In genomic region chr3:9715127-9715526, GRCh38 we compare ENCODE assay signal across 16 cellular contexts. TPM values are rescaled to one million over a fixed set of nuclear protein-coding genes. Genes with fewer than 3 reads are reported as not detected.
A peak's percentile ranks its signal among the peaks of the same experiment; 100 is the strongest.
DNase-seq lines count a peak whose midpoint lies in the region; ATAC-seq lines count a peak whose summit lies in the region.
"Had no signal": no experiment of that assay in that cellular context is flagged by ENCODE, and none has a peak within 500 bp of the region (broad histone marks: within the 10 kb centered on the region; RNA-seq: fewer than 3 reads in every experiment).

No MANE protein-coding gene starts in this region.

- H2AK5ac ChIP-seq in mesendoderm (ENCODE audit: low read length), result no peak overlapping the region

- H3K27ac ChIP-seq in angular gyrus (ENCODE audit: low read depth, low read length), result peak overlapping the region; percentile 18
- H3K27ac ChIP-seq in mesendoderm (ENCODE audit: low read depth, low read length), result no peak overlapping the region
- H3K27ac ChIP-seq: 22Rv1 had no signal

- ATAC-seq in GM21717 (IDR thresholded peaks at IDR 0.05; ENCODE audit: unreplicated experiment), result no peak

- no peak overlapping the region for H4K5ac ChIP-seq in mesendoderm (ENCODE audit: low read length)

- H4K8ac ChIP-seq in mesendoderm (ENCODE audit: low read depth, low read length), result no peak overlapping the region

- no peak overlapping the region for H3K4me2 ChIP-seq in mesendoderm (ENCODE audit: low read length)

- H3K79me2 ChIP-seq in mesendoderm (ENCODE audit: control insufficient read depth, insufficient read depth, low read length), result no peaks in the 10 kb centered on the region

- H3K56ac ChIP-seq in mesendoderm (ENCODE audit: low read length), result no peak overlapping the region

- no peak overlapping the region for H3K23ac ChIP-seq in mesendoderm (ENCODE audit: low read length)

- no peak overlapping the region for H2BK5ac ChIP-seq in mesendoderm (ENCODE audit: low read length)

- H3K27me3 ChIP-seq in mesendoderm (ENCODE audit: insufficient read depth, low read length, poor library complexity), result no peaks in the 10 kb centered on the region

- no peak overlapping the region for H3K4ac ChIP-seq in mesendoderm (ENCODE audit: low read depth, low read length)

- no peaks in the 10 kb centered on the region for H3K79me1 ChIP-seq in mesendoderm (ENCODE audit: low read length)

- H3K4me3 ChIP-seq in mesendoderm (ENCODE audit: low read length), result no peak overlapping the region
- H3K4me3 ChIP-seq: skin epidermis had no signal

- H3K4me1 ChIP-seq in mesendoderm (ENCODE audit: control insufficient read depth, low read depth, low read length), result no peaks in the 10 kb centered on the region

- H2BK15ac ChIP-seq in mesendoderm (replicated peaks; ENCODE audit: low read depth), result no peak overlapping the region

- DNase-seq in DMS 273 (lab: John Stamatoyannopoulos, UW; ENCODE audit: unreplicated experiment) (peak; percentile 36), DMS 273 treated with DMSO at 0.1 percent for 48 hours (lab: John Stamatoyannopoulos, UW) (no peak), HT-29 (ENCODE audit: low spot score) (peak; percentile 20), mesendoderm (peak; percentile 44), glomerular visceral epithelial cell (ENCODE audit: extremely low spot score) (no peak), medulla oblongata (ENCODE audit: extremely low spot score) (no peak)
- DNase-seq: activated CD4-positive, alpha-beta T cell treated with anti-CD3 and anti-CD28 coated beads, Interleukin-2, amount 50 U/mL, for 4 hours; activated gamma-delta T cell; DMS79; NCI-H345 had no signal

- no CpG with 5 or more reads among the region's 5 CpGs for WGBS in mesendoderm (ENCODE audit: extremely low coverage, insufficient coverage, low lambda C conversion rate)

- no peaks in the 10 kb centered on the region for H3K36me3 ChIP-seq in mesendoderm (ENCODE audit: control insufficient read depth, insufficient read depth, low read length)

- H3K18ac ChIP-seq in mesendoderm (ENCODE audit: low read length), result no peak overlapping the region

- H2BK120ac ChIP-seq in mesendoderm (ENCODE audit: low read depth, low read length), result no peak overlapping the region

- no peak overlapping the region for H3K9ac ChIP-seq in mesendoderm (ENCODE audit: low read length)

RNA-seq across cellular contexts. Expression of gene CPNE9, which starts 11.5 kb away (rescaled TPM):
- total RNA-seq in HT-29 (2014; rRNA removed; shearing (Covaris generic)), result 0.36 TPM in 1 of 2 replicates, not detected in the other
- 1.4 TPM for polyA plus RNA-seq in mesendoderm (2013, experiment 1 of 2)
- 1.3 TPM for polyA plus RNA-seq in mesendoderm (2013, experiment 2 of 2)
- total RNA-seq: LHCN-M2 had no signal
- polyA plus RNA-seq: keratinocyte had no signal

RNA-seq across cellular contexts. Expression of gene BRPF1, which starts 16.4 kb away (rescaled TPM):
- 23.4 and 23.8 TPM in 2 replicates for total RNA-seq in HT-29 (2014; rRNA removed; shearing (Covaris generic))
- polyA plus RNA-seq in mesendoderm (2013, experiment 1 of 2), result 15.6 TPM
- polyA plus RNA-seq in mesendoderm (2013, experiment 2 of 2), result 16.1 TPM

RNA-seq across cellular contexts. Expression of gene OGG1, which starts 34.6 kb away (rescaled TPM):
- 29.3 and 31.2 TPM in 2 replicates for total RNA-seq in HT-29 (2014; rRNA removed; shearing (Covaris generic))
- polyA plus RNA-seq in mesendoderm (2013, experiment 1 of 2), result 30.7 TPM
- polyA plus RNA-seq in mesendoderm (2013, experiment 2 of 2), result 35.5 TPM

RNA-seq across cellular contexts. Expression of gene CAMK1, which starts 54.6 kb away (rescaled TPM):
- 0.81 and 3.2 TPM in 2 replicates for total RNA-seq in HT-29 (2014; rRNA removed; shearing (Covaris generic))
- polyA plus RNA-seq in mesendoderm (2013, experiment 1 of 2), result 4.1 TPM
- polyA plus RNA-seq in mesendoderm (2013, experiment 2 of 2), result 3.7 TPM

Comparison
In these comparisons a context has a peak if more than half of its experiments do, and no peak if none do; other contexts are left out.
1. DNase-seq: peak in DMS 273 (single experiment), HT-29 (single experiment) and mesendoderm (single experiment); none in DMS 273 treated with DMSO at 0.1 percent for 48 hours (single experiment), glomerular visceral epithelial cell (single experiment) and medulla oblongata (single experiment).